Comparison of ENCODE assay signal across 35 cellular contexts in the genomic region with DNA sequence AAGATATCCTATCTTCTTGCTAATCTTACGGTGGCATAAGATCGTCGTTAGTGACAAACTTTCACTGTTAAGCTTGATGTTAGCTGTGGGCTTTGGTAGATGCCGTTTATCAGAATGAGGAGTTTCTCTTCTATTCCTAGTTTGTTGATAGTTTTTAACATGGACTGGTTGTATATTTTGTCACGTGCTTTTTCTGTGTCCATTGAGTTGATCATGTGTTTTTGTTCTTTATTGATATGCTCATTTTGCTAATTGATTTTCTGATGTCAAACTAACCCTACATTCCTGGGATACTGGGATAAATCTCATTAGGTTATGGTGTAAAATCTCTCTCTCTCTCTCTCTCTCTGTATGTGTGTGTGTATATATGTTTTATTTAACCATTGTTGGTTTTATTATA.
"Had no signal": no experiment of that assay in that cellular context is flagged by ENCODE, and none has a peak within 500 bp of the region (broad histone marks: within the 10 kb centered on the region; RNA-seq: fewer than 3 reads in every experiment).

No MANE protein-coding gene starts in this region.

- H3K36me3 ChIP-seq: MG63 had no signal

- H3K9me3 ChIP-seq: MG63 had no signal

- H3K4me3 ChIP-seq: MG63 had no signal

- H3K27me3 ChIP-seq: MG63 had no signal

- DNase-seq: Karpas-422, Kasumi-1, MG63, MM.1S, MV-4-11, NCI-H1048, NCI-H1092, NCI-H1092 treated with DMSO at 0.1 percent for 48 hours, NCI-H1105, NCI-H1105 treated with DMSO at 0.1 percent for 48 hours, NCI-H1417, NCI-H1417 treated with DMSO at 0.1 percent for 48 hours, NCI-H1436, NCI-H1436 treated with DMSO at 0.1 percent for 48 hours, NCI-H146, NCI-H1694, NCI-H1694 treated with DMSO at 0.1 percent for 48 hours, NCI-H187, NCI-H187 treated with DMSO at 0.1 percent for 48 hours, NCI-H1930, NCI-H2029, NCI-H2029 treated with DMSO at 0.1 percent for 48 hours, NCI-H2081, NCI-H2081 treated with DMSO at 0.1 percent for 48 hours, NCI-H2107, NCI-H2171, NCI-H2171 treated with DMSO at 0.1 percent for 48 hours, NCI-H2227 treated with DMSO at 0.1 percent for 48 hours, NCI-H226, NCI-H345, NCI-H446, NCI-H446 treated with DMSO at 0.1 percent for 48 hours, NCI-H510A, NCI-H510A treated with DMSO at 0.1 percent for 48 hours, NCI-H524 had no signal
